15 cellular contexts compared by ENCODE assay signal in the genomic region with DNA sequence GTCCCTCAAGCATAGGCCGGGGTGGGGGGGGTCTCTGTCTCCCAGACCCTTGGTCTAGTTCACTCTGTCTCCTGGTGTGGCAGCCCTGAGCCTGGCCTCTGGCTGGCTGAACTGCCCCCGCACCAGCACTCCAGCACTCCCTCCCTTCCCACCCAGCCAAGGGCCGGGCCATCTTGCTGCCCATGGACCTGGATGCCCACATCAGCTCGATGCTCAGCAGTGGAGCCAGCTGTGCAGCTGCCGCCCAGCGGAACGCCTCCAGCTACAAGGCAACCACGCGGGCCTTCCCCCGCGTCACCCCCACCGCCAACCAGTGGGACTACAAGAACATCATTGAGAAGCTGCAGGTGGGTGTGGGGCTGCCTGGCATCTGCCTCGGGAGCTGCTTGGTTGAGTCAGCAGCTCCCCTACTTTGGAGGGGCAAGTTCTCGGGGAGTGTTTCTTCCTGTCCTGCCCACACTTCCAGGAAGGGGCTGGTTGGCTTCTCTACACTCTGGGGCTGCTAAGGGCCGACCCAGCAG. TPM values are rescaled to one million over a fixed set of nuclear protein-coding genes. Genes with fewer than 3 reads are reported as not detected.
DNase-seq lines count a peak whose midpoint lies in the region; ATAC-seq and TF ChIP-seq lines count a peak whose summit lies in the region.
"Had no signal": no experiment of that assay in that cellular context is flagged by ENCODE, and none has a peak within 500 bp of the region (broad histone marks: within the 10 kb centered on the region; RNA-seq: fewer than 3 reads in every experiment).

No MANE protein-coding gene starts in this region.

- H3K9me3 ChIP-seq in SK-N-SH (no peaks in the 10 kb centered on the region), Karpas-422 (ENCODE audit: low read length) (no peaks in the 10 kb centered on the region)
- H3K9me3 ChIP-seq: A549, upper lobe of right lung had no signal

- DNase-seq in SK-N-SH: peak; percentile 61
- DNase-seq in activated T-cell treated with anti-CD3 and anti-CD28 coated beads, Interleukin-2, amount 50 U/mL, for 72 hours: peak in 1 of 2 donors; percentile 41
- peak; percentile 71 for DNase-seq in medulla oblongata (ENCODE audit: extremely low spot score)
- no peak for DNase-seq in HEK293T (ENCODE audit: extremely low spot score)
- DNase-seq in Karpas-422: no peak
- DNase-seq in NCI-H1417 treated with DMSO at 0.1 percent for 48 hours (lab: John Stamatoyannopoulos, UW): no peak
- DNase-seq: GDM1, upper lobe of right lung had no signal

- TF ChIP-seq EP300 in SK-N-SH (IDR thresholded peaks at IDR 0.05; ENCODE audit: borderline replicate concordance in 1 of 2, low read depth in 1 of 2, low read length in 1 of 2): no peak

- no peaks in the 10 kb centered on the region for H3K36me3 ChIP-seq in SK-N-SH (replicated peaks in 1 of 2; ENCODE audit: control insufficient read depth in 1 of 2, insufficient read depth in 2 of 2, low read length in 1 of 2)
- no peaks in the 10 kb centered on the region for H3K36me3 ChIP-seq in Karpas-422 (ENCODE audit: insufficient read depth, low read length)

- no peaks in the 10 kb centered on the region for H3F3A ChIP-seq in SK-N-SH (replicated peaks; ENCODE audit: insufficient read depth)

- TF ChIP-seq CTCF in SK-N-SH (IDR thresholded peaks at IDR 0.05): no peak

- H2AFZ ChIP-seq in SK-N-SH (ENCODE audit: low read depth): no peak overlapping the region
- no peak overlapping the region for H2AFZ ChIP-seq in Karpas-422 (ENCODE audit: low read length)
- H2AFZ ChIP-seq: hepatocyte had no signal

- no peak overlapping the region for H3K4me3 Mint-ChIP-seq in activated T-cell treated with anti-CD3 and anti-CD28 coated beads, Interleukin-2, amount 50 U/mL, for 72 hours
- no peak overlapping the region for H3K4me3 Mint-ChIP-seq in stimulated activated naive CD8-positive, alpha-beta T cell treated with anti-CD3 and anti-CD28 coated beads, Interleukin-15, Interleukin-2, amounts not matched to agents 100 ng/mL and 50 ng/mL, for 24 hours
- H3K4me3 Mint-ChIP-seq: dendritic cell treated with granulocyte-macrophage colony-stimulating factor and Interleukin-4, amounts not matched to agents 40 ng/mL and 50 ng/mL, for 4 days had no signal

- H3K4me3 ChIP-seq in SK-N-SH (ENCODE audit: low read depth in 2 of 2, low read length in 1 of 2) (no peak overlapping the region), Karpas-422 (ENCODE audit: low read length) (no peak overlapping the region)
- H3K4me3 ChIP-seq: A549, hepatocyte, skin epidermis, upper lobe of right lung had no signal

- H3K4me1 Mint-ChIP-seq in activated T-cell treated with anti-CD3 and anti-CD28 coated beads, Interleukin-2, amount 50 U/mL, for 72 hours (ENCODE audit: low read depth): peaks cover 9% of the 10 kb centered on the region
- H3K4me1 Mint-ChIP-seq in stimulated activated naive CD8-positive, alpha-beta T cell treated with anti-CD3 and anti-CD28 coated beads, Interleukin-15, Interleukin-2, amounts not matched to agents 100 ng/mL and 50 ng/mL, for 24 hours (ENCODE audit: low read depth): peaks cover 14% of the 10 kb centered on the region

- H3K27ac ChIP-seq in SK-N-SH (ENCODE audit: low read depth in 2 of 2, low read length in 1 of 2): no peak overlapping the region
- no peak overlapping the region for H3K27ac ChIP-seq in Karpas-422 (ENCODE audit: low read length)
- H3K27ac ChIP-seq: A549, hepatocyte, HL-60, upper lobe of right lung had no signal

- H3K4me2 ChIP-seq in SK-N-SH: no peak overlapping the region
- H3K4me2 ChIP-seq in Karpas-422 (ENCODE audit: low read depth, low read length, poor library complexity, severe bottlenecking): no peak overlapping the region
- H3K4me2 ChIP-seq: A549, hepatocyte had no signal

- WGBS in SK-N-SH (ENCODE audit: low lambda C conversion rate): 50% methylated on average over 2 of the region's 15 CpGs

- H3K79me2 ChIP-seq in SK-N-SH (ENCODE audit: insufficient read depth): no peaks in the 10 kb centered on the region
- no peaks in the 10 kb centered on the region for H3K79me2 ChIP-seq in Karpas-422 (ENCODE audit: low read length)
- H3K79me2 ChIP-seq: hepatocyte had no signal

- H3K9ac ChIP-seq in SK-N-SH (no peak overlapping the region), Karpas-422 (ENCODE audit: low read length) (no peak overlapping the region)

- H3K9me3 Mint-ChIP-seq in activated T-cell treated with anti-CD3 and anti-CD28 coated beads, Interleukin-2, amount 50 U/mL, for 72 hours: no peaks in the 10 kb centered on the region
- H3K9me3 Mint-ChIP-seq in stimulated activated naive CD8-positive, alpha-beta T cell treated with anti-CD3 and anti-CD28 coated beads, Interleukin-15, Interleukin-2, amounts not matched to agents 100 ng/mL and 50 ng/mL, for 24 hours: no peaks in the 10 kb centered on the region
- H3K9me3 Mint-ChIP-seq: dendritic cell treated with granulocyte-macrophage colony-stimulating factor and Interleukin-4, amounts not matched to agents 40 ng/mL and 50 ng/mL, for 4 days had no signal

- H3K9me2 ChIP-seq in SK-N-SH (no peaks in the 10 kb centered on the region), Karpas-422 (replicated peaks; ENCODE audit: insufficient read depth, low read length) (no peaks in the 10 kb centered on the region)

- H4K20me1 ChIP-seq in SK-N-SH (ENCODE audit: insufficient read depth) (no peaks in the 10 kb centered on the region), Karpas-422 (ENCODE audit: insufficient read depth, low read depth, low read length) (no peaks in the 10 kb centered on the region)

- peak overlapping the region; percentile 67 for H3K27ac Mint-ChIP-seq in activated T-cell treated with anti-CD3 and anti-CD28 coated beads, Interleukin-2, amount 50 U/mL, for 72 hours
- peak overlapping the region; percentile 68 for H3K27ac Mint-ChIP-seq in stimulated activated naive CD8-positive, alpha-beta T cell treated with anti-CD3 and anti-CD28 coated beads, Interleukin-15, Interleukin-2, amounts not matched to agents 100 ng/mL and 50 ng/mL, for 24 hours
- H3K27ac Mint-ChIP-seq: dendritic cell treated with granulocyte-macrophage colony-stimulating factor and Interleukin-4, amounts not matched to agents 40 ng/mL and 50 ng/mL, for 4 days had no signal

- POLR2A ChIA-PET in SK-N-SH (lab: Yijun Ruan, JAX): no interaction called here
- POLR2A ChIA-PET in HEK293T (lab: Yijun Ruan, JAX): interaction anchor here (0.6 to 1.2 kb wide), 2 partner anchors 14 to 29 kb away, joined by 3 read pairs; a partner anchor contains a TSS

- CTCF ChIA-PET in SK-N-SH (lab: Yijun Ruan, JAX): interaction anchor here (0.8 to 1.5 kb wide), 4 partner anchors 11 to 51 kb away, joined by 3 to 5 read pairs (median 3); no protein-coding TSS in a partner anchor
- CTCF ChIA-PET in HEK293T (lab: Yijun Ruan, JAX): interaction anchor here (0.7 to 2.3 kb wide), 3 partner anchors 15 to 81 kb away, joined by 3 to 6 read pairs (median 5); no protein-coding TSS in a partner anchor

- H3K27me3 ChIP-seq in SK-N-SH (ENCODE audit: insufficient read depth): no peaks in the 10 kb centered on the region
- no peaks in the 10 kb centered on the region for H3K27me3 ChIP-seq in Karpas-422 (ENCODE audit: low read length)
- H3K27me3 ChIP-seq: hepatocyte, upper lobe of right lung had no signal

- H3K4me1 ChIP-seq in SK-N-SH (ENCODE audit: control insufficient read depth in 1 of 2, insufficient read depth in 2 of 2, low read depth in 1 of 2, low read length in 1 of 2) (no peaks in the 10 kb centered on the region; a peak in 1 of 4 replicates), Karpas-422 (ENCODE audit: low read length) (no peaks in the 10 kb centered on the region)
- H3K4me1 ChIP-seq: upper lobe of right lung had no signal

- ATAC-seq in SK-N-SH treated with all-trans-retinoic acid at 6 μM for 48 hours: no peak
- ATAC-seq in activated T-cell treated with anti-CD3 and anti-CD28 coated beads, Interleukin-2, amount 50 U/mL, for 72 hours (replicated peaks in 1 of 2): peak; percentile 20 to 67
- ATAC-seq: A549, upper lobe of right lung had no signal

- no peaks in the 10 kb centered on the region for H3K27me3 Mint-ChIP-seq in activated T-cell treated with anti-CD3 and anti-CD28 coated beads, Interleukin-2, amount 50 U/mL, for 72 hours (ENCODE audit: low read depth)
- H3K27me3 Mint-ChIP-seq in stimulated activated naive CD8-positive, alpha-beta T cell treated with anti-CD3 and anti-CD28 coated beads, Interleukin-15, Interleukin-2, amounts not matched to agents 100 ng/mL and 50 ng/mL, for 24 hours: no peaks in the 10 kb centered on the region
- H3K27me3 Mint-ChIP-seq: dendritic cell treated with granulocyte-macrophage colony-stimulating factor and Interleukin-4, amounts not matched to agents 40 ng/mL and 50 ng/mL, for 4 days had no signal

- TF ChIP-seq RAD21 in SK-N-SH (IDR thresholded peaks at IDR 0.05; ENCODE audit: low read length): no peak

- peaks cover 2 to 15% of the 10 kb centered on the region in 2 donors for H3K36me3 Mint-ChIP-seq in activated T-cell treated with anti-CD3 and anti-CD28 coated beads, Interleukin-2, amount 50 U/mL, for 72 hours (ENCODE audit: insufficient read depth in 2 of 2)
- H3K36me3 Mint-ChIP-seq in stimulated activated naive CD8-positive, alpha-beta T cell treated with anti-CD3 and anti-CD28 coated beads, Interleukin-15, Interleukin-2, amounts not matched to agents 100 ng/mL and 50 ng/mL, for 24 hours (ENCODE audit: low read depth): peaks cover 48% of the 10 kb centered on the region

TF ChIP-seq in SK-N-SH treated with all-trans-retinoic acid at 6 μM for 48 hours, 23 proteins besides CTCF, POLR2A, EP300 and RAD21 (continues in another document):
- no peak for TF ChIP-seq ISL1 (CRISPR knock-in tag; IDR thresholded peaks at IDR 0.05)

TF ChIP-seq in HEK293T, 16 proteins besides CTCF, POLR2A, EP300 and RAD21:
- TF ChIP-seq TARDBP (IDR thresholded peaks at IDR 0.05) (no peak), ELF4 (IDR thresholded peaks at IDR 0.05) (no peak), ARNT (IDR thresholded peaks at IDR 0.05) (no peak), ZNF384 (IDR thresholded peaks at IDR 0.05) (no peak), L3MBTL2 (conservative IDR thresholded peaks at IDR 0.05) (no peak), LEF1 (IDR thresholded peaks at IDR 0.05; ENCODE audit: borderline replicate concordance) (no peak)
- TF ChIP-seq, protein P1, sequence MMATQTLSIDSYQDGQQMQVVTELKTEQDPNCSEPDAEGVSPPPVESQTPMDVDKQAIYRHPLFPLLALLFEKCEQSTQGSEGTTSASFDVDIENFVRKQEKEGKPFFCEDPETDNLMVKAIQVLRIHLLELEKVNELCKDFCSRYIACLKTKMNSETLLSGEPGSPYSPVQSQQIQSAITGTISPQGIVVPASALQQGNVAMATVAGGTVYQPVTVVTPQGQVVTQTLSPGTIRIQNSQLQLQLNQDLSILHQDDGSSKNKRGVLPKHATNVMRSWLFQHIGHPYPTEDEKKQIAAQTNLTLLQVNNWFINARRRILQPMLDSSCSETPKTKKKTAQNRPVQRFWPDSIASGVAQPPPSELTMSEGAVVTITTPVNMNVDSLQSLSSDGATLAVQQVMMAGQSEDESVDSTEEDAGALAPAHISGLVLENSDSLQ (IDR thresholded peaks at IDR 0.05): no peak

RNA-seq across cellular contexts. Expression of a gene that starts 28.4 kb away (rescaled TPM):
- 49.8 and 59.0 TPM in 2 replicates for polyA plus RNA-seq in SK-N-SH (2012; rRNA removed)
- polyA plus RNA-seq in SK-N-SH (2012; cell fraction: cytosol; rRNA removed): 43.2 and 47.9 TPM in 2 replicates
- 37.4 and 42.0 TPM in 2 replicates for polyA plus RNA-seq in SK-N-SH (2012; cell fraction: nucleus; rRNA removed)
- 10 to 100 TPM; 50.6 to 59.9 TPM for total RNA-seq in activated T-cell treated with anti-CD3 and anti-CD28 coated beads, Interleukin-2, amount 50 U/mL, for 72 hours
- total RNA-seq in Karpas-422 (2014; rRNA removed; shearing (Covaris generic); ENCODE audit: low replicate concordance): 32.8 and 48.9 TPM in 2 replicates

Comparison
In these comparisons a context has a peak if more than half of its experiments do, and no peak if none do; other contexts are left out.
1. DNase-seq: peak in SK-N-SH (single experiment) and medulla oblongata (single experiment); none in HEK293T (single experiment), Karpas-422 (single experiment) and NCI-H1417 treated with DMSO at 0.1 percent for 48 hours (single experiment).